ENCODE assay signal across 13 cellular contexts in the genomic region with DNA sequence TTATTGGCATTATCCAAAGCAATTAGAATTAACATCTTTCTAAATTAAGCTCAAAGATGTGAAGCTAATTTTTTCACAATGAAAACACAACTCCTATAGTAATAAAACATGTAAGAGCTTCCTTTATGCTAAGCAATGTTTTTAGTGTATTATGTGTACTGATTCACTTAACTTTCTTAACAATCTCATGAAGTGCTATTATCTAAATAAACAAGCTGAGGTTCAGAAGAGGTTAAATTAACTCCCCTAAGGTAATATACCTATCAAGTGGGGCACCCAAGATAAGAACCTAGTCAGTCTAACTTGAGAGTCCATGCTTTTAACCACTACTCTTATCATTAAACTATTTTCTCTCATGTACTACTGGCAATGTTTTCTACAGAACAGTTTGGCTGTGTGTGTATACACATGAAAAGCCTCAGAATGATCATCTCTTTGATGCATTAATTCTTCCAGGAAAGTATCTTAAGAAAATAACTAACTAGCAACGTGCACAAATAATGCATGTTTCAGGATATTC. TPM values are rescaled to one million over a fixed set of nuclear protein-coding genes. Genes with fewer than 3 reads are reported as not detected.
DNase-seq lines count a peak whose midpoint lies in the region; ATAC-seq and TF ChIP-seq lines count a peak whose summit lies in the region.
"Had no signal": no experiment of that assay in that cellular context is flagged by ENCODE, and none has a peak within 500 bp of the region (broad histone marks: within the 10 kb centered on the region; RNA-seq: fewer than 3 reads in every experiment).

No MANE protein-coding gene starts in this region.

- no peak overlapping the region for H3K4me3 Mint-ChIP-seq in activated naive CD8-positive, alpha-beta T cell treated with anti-CD3 and anti-CD28 coated beads for 36 hours

- peaks cover 36% of the 10 kb centered on the region for H3K36me3 ChIP-seq in cardiac muscle cell
- H3K36me3 ChIP-seq in SK-N-MC (ENCODE audit: insufficient read depth, low read length): peaks cover 87% of the 10 kb centered on the region
- peaks cover 28% of the 10 kb centered on the region for H3K36me3 ChIP-seq in smooth muscle cell (ENCODE audit: low read depth)
- peaks cover 94% of the 10 kb centered on the region for H3K36me3 ChIP-seq in OCI-LY7 (ENCODE audit: insufficient read depth, low read length)

- whole genome bisulfite sequencing in smooth muscle cell (ENCODE audit: low lambda C conversion rate): 61% methylated on average over 1 of the region's 1 CpG

- no peaks in the 10 kb centered on the region for H3K9me2 ChIP-seq in OCI-LY7 (ENCODE audit: insufficient read depth, low read length)

- peaks cover 68% of the 10 kb centered on the region for H3K4me1 Mint-ChIP-seq in activated naive CD8-positive, alpha-beta T cell treated with anti-CD3 and anti-CD28 coated beads for 36 hours

- no peak overlapping the region for H2AFZ ChIP-seq in smooth muscle cell (ENCODE audit: low read depth)
- H2AFZ ChIP-seq in OCI-LY7 (ENCODE audit: low read length): no peak overlapping the region

- peaks cover 99% of the 10 kb centered on the region for H4K20me1 ChIP-seq in smooth muscle cell (ENCODE audit: low read depth)
- H4K20me1 ChIP-seq in OCI-LY7 (ENCODE audit: insufficient read depth, low read length): peaks cover 39% of the 10 kb centered on the region

- H3K79me2 ChIP-seq in smooth muscle cell (ENCODE audit: low read depth): peaks cover 69% of the 10 kb centered on the region
- H3K79me2 ChIP-seq in OCI-LY7 (ENCODE audit: insufficient read depth, low read depth, low read length): peaks cover 85% of the 10 kb centered on the region

- H3K4me3 ChIP-seq in cardiac muscle cell: no peak overlapping the region
- no peak overlapping the region for H3K4me3 ChIP-seq in SK-N-MC
- no peak overlapping the region for H3K4me3 ChIP-seq in smooth muscle cell
- H3K4me3 ChIP-seq in OCI-LY7 (ENCODE audit: low read depth, low read length, poor library complexity, severe bottlenecking): no peak overlapping the region
- H3K4me3 ChIP-seq: BLaER1 treated with 17β-estradiol and CSF1 and Interleukin-3, amounts not matched to agents 10 nM and 100 nM had no signal

- peaks cover 40% of the 10 kb centered on the region for H3K36me3 Mint-ChIP-seq in activated naive CD8-positive, alpha-beta T cell treated with anti-CD3 and anti-CD28 coated beads for 36 hours

- H3K9me3 Mint-ChIP-seq in activated naive CD8-positive, alpha-beta T cell treated with anti-CD3 and anti-CD28 coated beads for 36 hours: no peaks in the 10 kb centered on the region

- H3K9me3 ChIP-seq in cardiac muscle cell (ENCODE audit: low read depth) (no peaks in the 10 kb centered on the region), SK-N-MC (ENCODE audit: low read depth, low read length) (no peaks in the 10 kb centered on the region), smooth muscle cell (replicated peaks; ENCODE audit: low read depth) (no peaks in the 10 kb centered on the region), OCI-LY7 (ENCODE audit: low read length) (no peaks in the 10 kb centered on the region)
- H3K9me3 ChIP-seq: BLaER1 treated with 17β-estradiol and CSF1 and Interleukin-3, amounts not matched to agents 10 nM and 100 nM had no signal

- H3K4me2 ChIP-seq in smooth muscle cell: peak overlapping the region; percentile 3
- no peak overlapping the region for H3K4me2 ChIP-seq in OCI-LY7 (ENCODE audit: low read length)
- H3K4me2 ChIP-seq: BLaER1 treated with 17β-estradiol and CSF1 and Interleukin-3, amounts not matched to agents 10 nM and 100 nM had no signal

- peak in 1 of 2 donors; percentile 19 for DNase-seq in cardiac muscle cell (ENCODE audit: low read depth in 1 of 2, low spot score in 1 of 2)
- no peak for DNase-seq in Right ventricle myocardium inferior (ENCODE audit: missing footprints)
- DNase-seq in SK-N-MC (ENCODE audit: low read depth, low spot score): no peak
- no peak for DNase-seq in activated naive CD8-positive, alpha-beta T cell treated with anti-CD3 and anti-CD28 coated beads for 36 hours
- DNase-seq in smooth muscle cell (lab: John Stamatoyannopoulos, UW; ENCODE audit: unreplicated experiment): no peak
- no peak for DNase-seq in OCI-LY7 (ENCODE audit: low spot score)
- DNase-seq in cortex of kidney (lab: John Stamatoyannopoulos, UW): no peak
- DNase-seq: H7, NCI-H1417, NCI-H1930, NCI-H510A treated with DMSO at 0.1 percent for 48 hours had no signal

- H3K9ac ChIP-seq in SK-N-MC (ENCODE audit: insufficient read length): no peak overlapping the region
- no peak overlapping the region for H3K9ac ChIP-seq in smooth muscle cell (ENCODE audit: low read depth)
- H3K9ac ChIP-seq: BLaER1 treated with 17β-estradiol and CSF1 and Interleukin-3, amounts not matched to agents 10 nM and 100 nM had no signal

- ATAC-seq in Right ventricle myocardium inferior: no peak

- no TSS peak for BruUV-seq in OCI-LY7 (replicated peaks; lab: Mats Ljungman, UMichigan)

- TF ChIP-seq CTCF in cardiac muscle cell (IDR thresholded peaks at IDR 0.05; ENCODE audit: low read depth, low read length) (no peak), smooth muscle cell (IDR thresholded peaks at IDR 0.05; ENCODE audit: borderline replicate concordance, insufficient read depth, poor library complexity, severe bottlenecking) (no peak), OCI-LY7 (conservative IDR thresholded peaks at IDR 0.05; ENCODE audit: low read length) (no peak)

- no peaks in the 10 kb centered on the region for H3K27me3 Mint-ChIP-seq in activated naive CD8-positive, alpha-beta T cell treated with anti-CD3 and anti-CD28 coated beads for 36 hours

- H3K27ac Mint-ChIP-seq in activated naive CD8-positive, alpha-beta T cell treated with anti-CD3 and anti-CD28 coated beads for 36 hours: peak overlapping the region; percentile 68

- H3K27me3 ChIP-seq in cardiac muscle cell (no peaks in the 10 kb centered on the region), smooth muscle cell (ENCODE audit: low read depth) (no peaks in the 10 kb centered on the region)
- H3K27me3 ChIP-seq: BLaER1 treated with 17β-estradiol and CSF1 and Interleukin-3, amounts not matched to agents 10 nM and 100 nM had no signal

- H3K27ac ChIP-seq in cardiac muscle cell (peak overlapping the region; percentile 81), SK-N-MC (peak overlapping the region; percentile 67; the same call in 1 of the 2 replicates), smooth muscle cell (ENCODE audit: low read depth) (peak overlapping the region; percentile 11), OCI-LY7 (ENCODE audit: low read depth, low read length, poor library complexity, severe bottlenecking) (no peak overlapping the region)
- H3K27ac ChIP-seq: BLaER1 treated with 17β-estradiol and CSF1 and Interleukin-3, amounts not matched to agents 10 nM and 100 nM had no signal

- CTCF ChIA-PET in OCI-LY7 (lab: Charles Lee; ENCODE audit: unreplicated experiment): no interaction called here

- H3F3A ChIP-seq in smooth muscle cell (ENCODE audit: low read depth): no peaks in the 10 kb centered on the region

- H3K4me1 ChIP-seq in cardiac muscle cell (ENCODE audit: low read depth): peaks cover 26% of the 10 kb centered on the region
- H3K4me1 ChIP-seq in smooth muscle cell (ENCODE audit: low read depth): no peaks in the 10 kb centered on the region
- H3K4me1 ChIP-seq in OCI-LY7 (ENCODE audit: insufficient read depth, low read length, poor library complexity, severe bottlenecking): peaks cover 16% of the 10 kb centered on the region

- intact Hi-C loops in Right ventricle myocardium inferior (cut with DNase I) (loop anchor here (10.0 kb wide), 1 partner anchor 185 kb away; no protein-coding TSS in a partner anchor), OCI-LY7 (cut with micrococcal nuclease; ENCODE audit: unreplicated experiment) (loop anchor here (10.0 kb wide), 1 partner anchor 155 kb away; no protein-coding TSS in a partner anchor)

- POLR2A ChIA-PET in OCI-LY7 (lab: Charles Lee): interaction anchor here (0.6 to 2.7 kb wide), 3 partner anchors 10 to 27 kb away, joined by 3 to 12 read pairs (median 4); no protein-coding TSS in a partner anchor

RNA-seq across cellular contexts. Expression of a gene that starts 13.6 kb away (rescaled TPM):
- 203 and 210 TPM in 2 replicates for total RNA-seq in cardiac muscle cell
- 181 and 194 TPM in 2 replicates for polyA plus RNA-seq in cardiac muscle cell
- 65.5 TPM for total RNA-seq in Right ventricle myocardium inferior
- 100 to 1,000 TPM; 249 to 251 TPM for total RNA-seq in activated naive CD8-positive, alpha-beta T cell treated with anti-CD3 and anti-CD28 coated beads for 36 hours
- 149 and 172 TPM in 2 replicates for total RNA-seq in smooth muscle cell
- 81.7 and 84.5 TPM in 2 replicates for polyA plus RNA-seq in smooth muscle cell
- total RNA-seq in OCI-LY7 (2014; rRNA removed; shearing (Covaris generic)): 55.9 and 56.7 TPM in 2 replicates
- total RNA-seq in OCI-LY7 (2022): 137 and 147 TPM in 2 replicates

RNA-seq across cellular contexts. Expression of a gene that starts 29.2 kb away (rescaled TPM):
- total RNA-seq in cardiac muscle cell: 2.4 and 2.5 TPM in 2 replicates
- polyA plus RNA-seq in cardiac muscle cell: 2.0 and 4.4 TPM in 2 replicates
- 0.11 TPM for total RNA-seq in Right ventricle myocardium inferior
- total RNA-seq in activated naive CD8-positive, alpha-beta T cell treated with anti-CD3 and anti-CD28 coated beads for 36 hours: under 1 TPM; 0.60 to 0.84 TPM
- total RNA-seq in smooth muscle cell: 1.4 and 8.4 TPM in 2 replicates
- polyA plus RNA-seq in smooth muscle cell: 0.58 and 1.6 TPM in 2 replicates
- total RNA-seq in OCI-LY7 (2014; rRNA removed; shearing (Covaris generic)): 0.06 and 0.13 TPM in 2 replicates
- 0.15 and 0.19 TPM in 2 replicates for total RNA-seq in OCI-LY7 (2022)
- total RNA-seq: SK-MEL-5 had no signal
